ENCODE assay signal across 23 cellular contexts in the genomic region with DNA sequence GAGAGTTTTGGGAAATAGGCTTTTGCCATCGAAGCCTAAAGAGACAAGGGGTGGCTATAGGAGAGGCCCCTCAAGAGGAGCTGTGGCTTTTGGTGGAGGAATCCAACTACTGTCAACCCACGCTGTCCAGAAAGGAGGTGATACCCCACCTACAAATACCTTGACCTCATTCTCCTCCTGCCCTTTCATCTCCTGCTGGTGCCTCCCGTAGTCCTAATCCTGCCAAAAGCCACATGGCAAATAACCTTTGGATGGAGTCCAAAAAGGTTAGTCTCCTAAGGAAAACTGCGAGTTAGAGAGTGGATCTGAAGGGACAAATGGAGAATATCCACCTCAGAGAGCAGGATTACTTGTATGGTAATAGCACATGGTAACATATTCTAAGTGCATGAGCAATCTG.
"Had no signal": no experiment of that assay in that cellular context is flagged by ENCODE, and none has a peak within 500 bp of the region (broad histone marks: within the 10 kb centered on the region; RNA-seq: fewer than 3 reads in every experiment).

No MANE protein-coding gene starts in this region.

- H3K27me3 Mint-ChIP-seq: naive thymus-derived CD8-positive, alpha-beta T cell; stimulated activated naive B cell treated with anti-CD40 and anti-IgM and Interleukin-4, amounts not matched to agents 10 μg/mL and 1 μg/mL and 100 μg/mL, for 72 hours; type B pancreatic cell had no signal

- H3K27ac Mint-ChIP-seq: nephron; stimulated activated naive B cell treated with anti-CD40 and anti-IgM and Interleukin-4, amounts not matched to agents 10 μg/mL and 1 μg/mL and 100 μg/mL, for 72 hours; type B pancreatic cell had no signal

- ATAC-seq: left lung; lower lobe of right lung; naive thymus-derived CD8-positive, alpha-beta T cell; pancreas; right cardiac atrium; sciatic nerve; stimulated activated naive B cell treated with anti-CD40 and anti-IgM and Interleukin-4, amounts not matched to agents 10 μg/mL and 1 μg/mL and 100 μg/mL, for 72 hours; stimulated activated naive CD8-positive, alpha-beta T cell treated with anti-CD3 and anti-CD28 coated beads, Interleukin-15, Interleukin-2, amounts not matched to agents 100 U/mL and 50 U/mL, for 24 hours had no signal

- H3K4me1 Mint-ChIP-seq: nephron, neural crest cell had no signal

- DNase-seq: islet precursor cell; left lung; lower lobe of right lung; mammary epithelial cell; mesenchymal stem cell; naive thymus-derived CD8-positive, alpha-beta T cell; nucleus accumbens; pancreas; posterior cingulate gyrus; retina; right cardiac atrium; stimulated activated CD4-positive, alpha-beta T cell treated with anti-CD3 and anti-CD28 coated beads, Interleukin-12 subunit alpha, Interleukin-12 subunit beta, amount 100 ng/mL, for 4 hours; stimulated activated CD4-positive, alpha-beta T cell treated with anti-CD3 and anti-CD28 coated beads, Interleukin-15, amount 100 ng/mL, for 24 hours; stimulated activated CD4-positive, alpha-beta T cell treated with anti-CD3 and anti-CD28 coated beads, Interleukin-2, amount 100 ng/mL, for 24 hours; stimulated activated CD4-positive, alpha-beta T cell treated with anti-CD3 and anti-CD28 coated beads, Interleukin-4, amount 100 ng/mL, for 1 hour; stimulated activated naive B cell treated with anti-CD40 and anti-IgM and Interleukin-4, amounts not matched to agents 10 μg/mL and 1 μg/mL and 100 μg/mL, for 72 hours; stimulated activated naive CD8-positive, alpha-beta T cell treated with anti-CD3 and anti-CD28 coated beads, Interleukin-15, Interleukin-2, amounts not matched to agents 100 U/mL and 50 U/mL, for 24 hours; substantia nigra; uterus had no signal

- H3K9me3 Mint-ChIP-seq: naive thymus-derived CD8-positive, alpha-beta T cell; nephron; neural crest cell; stimulated activated naive B cell treated with anti-CD40 and anti-IgM and Interleukin-4, amounts not matched to agents 10 μg/mL and 1 μg/mL and 100 μg/mL, for 72 hours; type B pancreatic cell had no signal

- H3K36me3 Mint-ChIP-seq: stimulated activated naive B cell treated with anti-CD40 and anti-IgM and Interleukin-4, amounts not matched to agents 10 μg/mL and 1 μg/mL and 100 μg/mL, for 72 hours; type B pancreatic cell had no signal

- H3K4me3 Mint-ChIP-seq: naive thymus-derived CD8-positive, alpha-beta T cell; nephron; neural crest cell; stimulated activated naive B cell treated with anti-CD40 and anti-IgM and Interleukin-4, amounts not matched to agents 10 μg/mL and 1 μg/mL and 100 μg/mL, for 72 hours; type B pancreatic cell had no signal
